1 cellular context compared by ENCODE assay signal in the genomic region with DNA sequence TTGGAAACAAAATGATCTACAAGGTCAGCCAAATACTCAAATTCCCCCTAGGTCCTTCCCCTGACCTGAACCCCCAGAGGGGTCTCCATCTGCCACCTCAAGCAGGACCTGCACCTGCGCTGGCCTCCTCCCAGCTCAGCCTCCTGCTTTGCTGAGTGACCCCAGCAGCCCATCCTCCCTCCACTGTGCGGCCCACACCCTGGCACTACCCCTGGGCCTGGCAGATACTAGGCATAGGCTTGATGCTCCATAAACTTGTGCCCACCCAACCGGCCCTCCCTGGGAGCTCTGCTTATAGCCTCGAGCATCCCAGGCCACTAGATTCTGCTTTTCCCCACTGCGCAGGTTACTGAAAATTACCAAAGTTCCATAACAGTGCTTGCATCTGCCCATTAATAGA.
TF ChIP-seq lines count a peak whose summit lies in the region.

No MANE protein-coding gene starts in this region.

TF ChIP-seq in SK-N-SH, 30 proteins besides CTCF, POLR2A, EP300 and RAD21 (continued from another document):
- TF ChIP-seq, protein P1, sequence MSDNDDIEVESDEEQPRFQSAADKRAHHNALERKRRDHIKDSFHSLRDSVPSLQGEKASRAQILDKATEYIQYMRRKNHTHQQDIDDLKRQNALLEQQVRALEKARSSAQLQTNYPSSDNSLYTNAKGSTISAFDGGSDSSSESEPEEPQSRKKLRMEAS (IDR thresholded peaks at IDR 0.05; ENCODE audit: low read depth), result no peak
- TF ChIP-seq RXRA (IDR thresholded peaks at IDR 0.05; ENCODE audit: borderline replicate concordance, low read depth), result no peak
